ENCODE assay signal across 9 cellular contexts in genomic region chr9:133715866-133716563, GRCh38. TPM values are rescaled to one million over a fixed set of nuclear protein-coding genes. Genes with fewer than 3 reads are reported as not detected.
DNase-seq lines count a peak whose midpoint lies in the region; ATAC-seq and TF ChIP-seq lines count a peak whose summit lies in the region.
"Had no signal": no experiment of that assay in that cellular context is flagged by ENCODE, and none has a peak within 500 bp of the region (broad histone marks: within the 10 kb centered on the region; RNA-seq: fewer than 3 reads in every experiment).

No MANE protein-coding gene starts in this region.

- H3K27ac ChIP-seq in Panc1 (ENCODE audit: low read length), result no peak overlapping the region

- TF ChIP-seq CTCF in Panc1 (IDR thresholded peaks at IDR 0.05), result peak; percentile 68
- TF ChIP-seq CTCF in endothelial cell (IDR thresholded peaks at IDR 0.05; ENCODE audit: unreplicated experiment), result no peak
- peak; percentile 53 for TF ChIP-seq CTCF in retinal pigment epithelial cell (conservative IDR thresholded peaks at IDR 0.05; ENCODE audit: low read depth, low read length)

- DNase-seq in NCI-H1105 treated with DMSO at 0.1 percent for 48 hours (lab: John Stamatoyannopoulos, UW) (peak; percentile 45), NCI-H1105 (lab: John Stamatoyannopoulos, UW) (no peak), Panc1 (ENCODE audit: low read depth, low spot score) (no peak), endothelial cell (ENCODE audit: low spot score) (peak; percentile 38), retinal pigment epithelial cell (ENCODE audit: low read depth) (no peak), midbrain (lab: John Stamatoyannopoulos, UW) (no peak), activated gamma-delta T cell (lab: John Stamatoyannopoulos, UW) (no peak), germinal center (ENCODE audit: low spot score) (no peak)

- no peaks in the 10 kb centered on the region for H3K9me3 ChIP-seq in Panc1 (ENCODE audit: control insufficient read depth, insufficient read depth, low read depth, low read length)

- no TSS peak for BruUV-seq in Panc1 (replicated peaks; lab: Mats Ljungman, UMichigan)

- ATAC-seq in Panc1, result peak; percentile 23; the same call in 1 of the 2 replicates

- intact Hi-C loops in Panc1 (cut with micrococcal nuclease; ENCODE audit: unreplicated experiment), result no loop called here

- H3K9me3 Mint-ChIP-seq in endothelial cell (ENCODE audit: unreplicated experiment), result no peaks in the 10 kb centered on the region

- no peak overlapping the region for H3K4me3 Mint-ChIP-seq in endothelial cell (ENCODE audit: unreplicated experiment)
- H3K4me3 Mint-ChIP-seq: B cell had no signal

- in situ Hi-C loops in Panc1 (cut with HindIII; ENCODE audit: low pct_unique_long_range_greater_than_20kb, low sequenced_read_pairs), result no loop called here

- peaks cover 5% of the 10 kb centered on the region for H3K36me3 Mint-ChIP-seq in endothelial cell (ENCODE audit: low read depth, unreplicated experiment)

- no peaks in the 10 kb centered on the region for H3K27me3 Mint-ChIP-seq in endothelial cell (ENCODE audit: unreplicated experiment)

- no peaks in the 10 kb centered on the region for H3K4me1 Mint-ChIP-seq in endothelial cell (ENCODE audit: unreplicated experiment)

- no peak overlapping the region for H3K27ac Mint-ChIP-seq in endothelial cell (ENCODE audit: unreplicated experiment)
- H3K27ac Mint-ChIP-seq: B cell had no signal

- H3K4me3 ChIP-seq in Panc1 (ENCODE audit: low read depth in 2 of 2, low read length in 2 of 2) (no peak overlapping the region), retinal pigment epithelial cell (ENCODE audit: low read length) (no peak overlapping the region)

- H3K27me3 ChIP-seq in Panc1 (ENCODE audit: control insufficient read depth, insufficient read depth, low read length), result no peaks in the 10 kb centered on the region

- H3K36me3 ChIP-seq in Panc1 (ENCODE audit: control insufficient read depth, insufficient read depth, low read length), result no peaks in the 10 kb centered on the region

- CTCF ChIA-PET in Panc1 (lab: Charles Lee), result no interaction called here

- POLR2A ChIA-PET in Panc1 (lab: Charles Lee), result no interaction called here

- no peaks in the 10 kb centered on the region; the same call in 1 of the 2 replicates for H3K4me1 ChIP-seq in Panc1 (ENCODE audit: control insufficient read depth, insufficient read depth, low read length)

RNA-seq across cellular contexts. Expression of gene SARDH, which starts 22.1 kb away (rescaled TPM):
- 0.13 TPM for total RNA-seq in Panc1 (2021; ENCODE audit: unreplicated experiment)
- 0.56 TPM for polyA plus RNA-seq in Panc1 (2012; ENCODE audit: insufficient read length)
- total RNA-seq in endothelial cell (ENCODE audit: unreplicated experiment), result 5.0 TPM

Comparison
In these comparisons a context has a peak if more than half of its experiments do, and no peak if none do; other contexts are left out.
1. DNase-seq: peak in NCI-H1105 treated with DMSO at 0.1 percent for 48 hours (single experiment) and endothelial cell (single experiment); none in NCI-H1105 (single experiment), Panc1 (single experiment), retinal pigment epithelial cell (single experiment), midbrain (single experiment), activated gamma-delta T cell (single experiment) and germinal center (single experiment).